In genomic region chr4:25552580-25553271, GRCh38 we compare ENCODE assay signal across 14 cellular contexts.
DNase-seq lines count a peak whose midpoint lies in the region; ATAC-seq, FAIRE-seq and TF ChIP-seq lines count a peak whose summit lies in the region.
"Had no signal": no experiment of that assay in that cellular context is flagged by ENCODE, and none has a peak within 500 bp of the region (broad histone marks: within the 10 kb centered on the region; RNA-seq: fewer than 3 reads in every experiment).

No MANE protein-coding gene starts in this region.

- intact Hi-C loops in right cardiac atrium (cut with DNase I) = no loop called here
- intact Hi-C loops in Right ventricle myocardium superior (cut with DNase I) = no loop called here
- intact Hi-C loops in endothelial cell of umbilical vein (cut with micrococcal nuclease) = loop anchor here (5.0 kb wide), 1 partner anchor 110 kb away; no protein-coding TSS in a partner anchor

- no peak for TF ChIP-seq POLR2A in endothelial cell of umbilical vein (IDR thresholded peaks at IDR 0.05; ENCODE audit: low read depth, low read length)

- FAIRE-seq in endothelial cell of umbilical vein (lab: Jason Lieb, UNC) = no peak
- FAIRE-seq: endometrium had no signal

- H3K36me3 ChIP-seq in endothelial cell of umbilical vein (ENCODE audit: control insufficient read depth in 2 of 2, extremely low read depth in 1 of 2, insufficient read depth in 2 of 2, low read length in 2 of 2) (no peaks in the 10 kb centered on the region), neural progenitor cell (no peaks in the 10 kb centered on the region)

- TF ChIP-seq CTCF in endothelial cell of umbilical vein (IDR thresholded peaks at IDR 0.05; ENCODE audit: extremely low read depth in 1 of 2, insufficient read depth in 1 of 2, low read depth in 1 of 2, low read length in 2 of 2) (no peak), neural progenitor cell (IDR thresholded peaks at IDR 0.05) (no peak), coronary artery (IDR thresholded peaks at IDR 0.05) (no peak)

- H3K4me1 ChIP-seq in right cardiac atrium (ENCODE audit: control insufficient read depth, insufficient read depth, low read length) (no peaks in the 10 kb centered on the region), endothelial cell of umbilical vein (ENCODE audit: control insufficient read depth, extremely low read depth, insufficient read depth, low read length) (no peaks in the 10 kb centered on the region), neural progenitor cell (no peaks in the 10 kb centered on the region)

- DNase-seq in right cardiac atrium (peak in 1 of 3 donors; percentile 43), Right ventricle myocardium superior (no peak), endothelial cell of umbilical vein (ENCODE audit: low read depth, low spot score) (peak; percentile 20), neural progenitor cell (ENCODE audit: low spot score) (no peak), germinal center (ENCODE audit: low spot score) (no peak), coronary artery (ENCODE audit: low spot score) (no peak)
- no peak for DNase-seq in activated naive CD4-positive, alpha-beta T cell treated with anti-CD3 and anti-CD28 coated beads, Interleukin-2, amount 50 U/mL, for 72 hours (ENCODE audit: low spot score in 2 of 2)
- DNase-seq in activated T-cell treated with anti-CD3 and anti-CD28 coated beads, Interleukin-2, amount 50 U/mL, for 72 hours = no peak
- DNase-seq: activated CD4-positive, alpha-beta T cell treated with anti-CD3 and anti-CD28 coated beads, Interleukin-2, amount 10 ng/mL, durations not matched to agents 7 days and 5 days; GDM1; KG1; NCI-H510A had no signal

- H3K9ac ChIP-seq in endothelial cell of umbilical vein (replicated peaks; ENCODE audit: extremely low read depth, insufficient read depth, low read length) = no peak overlapping the region
- no peak overlapping the region for H3K9ac ChIP-seq in neural progenitor cell

- H2AFZ ChIP-seq in endothelial cell of umbilical vein (ENCODE audit: low read depth, low read length) = peak overlapping the region; percentile 21
- H2AFZ ChIP-seq in neural progenitor cell (replicated peaks) = peak overlapping the region; percentile 87

- H3K4me2 ChIP-seq in endothelial cell of umbilical vein (ENCODE audit: insufficient read depth, low read length) (no peak overlapping the region), neural progenitor cell (no peak overlapping the region)

- dilution Hi-C loops in endothelial cell of umbilical vein (cut with MboI; ENCODE audit: extremely low pct_ligation_motif_present, low sequenced_read_pairs) = no loop called here

- ATAC-seq in right cardiac atrium (peak; percentile 54 to 55), Right ventricle myocardium superior (ENCODE audit: poor library complexity) (no peak)
- no peak for ATAC-seq in activated naive CD4-positive, alpha-beta T cell treated with anti-CD3 and anti-CD28 coated beads, Interleukin-2, amount 50 U/mL, for 72 hours
- ATAC-seq in activated T-cell treated with anti-CD3 and anti-CD28 coated beads, Interleukin-2, amount 50 U/mL, for 72 hours (replicated peaks in 1 of 2) = no peak

- H3K9me3 ChIP-seq in right cardiac atrium (ENCODE audit: control insufficient read depth, low read length) = no peaks in the 10 kb centered on the region
- H3K9me3 ChIP-seq in endothelial cell of umbilical vein (replicated peaks; ENCODE audit: control insufficient read depth, insufficient read depth, low read length) = no peaks in the 10 kb centered on the region
- no peaks in the 10 kb centered on the region for H3K9me3 ChIP-seq in neural progenitor cell (ENCODE audit: low read depth)

- no peak overlapping the region for H3K27ac Mint-ChIP-seq in neural progenitor cell
- no peak overlapping the region for H3K27ac Mint-ChIP-seq in activated naive CD4-positive, alpha-beta T cell treated with anti-CD3 and anti-CD28 coated beads, Interleukin-2, amount 50 U/mL, for 72 hours
- no peak overlapping the region for H3K27ac Mint-ChIP-seq in activated T-cell treated with anti-CD3 and anti-CD28 coated beads, Interleukin-2, amount 50 U/mL, for 72 hours
- H3K27ac Mint-ChIP-seq: activated CD4-positive, alpha-beta T cell treated with anti-CD3 and anti-CD28 coated beads, Interleukin-2, amount 10 ng/mL, durations not matched to agents 7 days and 5 days; activated naive CD8-positive, alpha-beta T cell had no signal

- H3K4me3 Mint-ChIP-seq in neural progenitor cell = no peak overlapping the region
- no peak overlapping the region for H3K4me3 Mint-ChIP-seq in activated T-cell treated with anti-CD3 and anti-CD28 coated beads, Interleukin-2, amount 50 U/mL, for 72 hours
- H3K4me3 Mint-ChIP-seq: activated CD4-positive, alpha-beta T cell treated with anti-CD3 and anti-CD28 coated beads, Interleukin-2, amount 10 ng/mL, durations not matched to agents 7 days and 5 days; activated naive CD8-positive, alpha-beta T cell had no signal

- no TSS peak for BruUV-seq in endothelial cell of umbilical vein (replicated peaks; lab: Mats Ljungman, UMichigan)

- no peaks in the 10 kb centered on the region for H3K9me1 ChIP-seq in endothelial cell of umbilical vein (replicated peaks; ENCODE audit: control insufficient read depth, extremely low read depth, insufficient read depth, low read length)

- WGBS in right cardiac atrium = 55% methylated on average over 8 of the region's 8 CpGs

- POLR2A ChIA-PET in endothelial cell of umbilical vein (lab: Charles Lee) = no interaction called here

- no peaks in the 10 kb centered on the region for H3K4me1 Mint-ChIP-seq in neural progenitor cell
- H3K4me1 Mint-ChIP-seq in activated T-cell treated with anti-CD3 and anti-CD28 coated beads, Interleukin-2, amount 50 U/mL, for 72 hours (ENCODE audit: low read depth) = no peaks in the 10 kb centered on the region
- H3K4me1 Mint-ChIP-seq: activated CD4-positive, alpha-beta T cell treated with anti-CD3 and anti-CD28 coated beads, Interleukin-2, amount 10 ng/mL, durations not matched to agents 7 days and 5 days had no signal

- H3K4me3 ChIP-seq in right cardiac atrium (ENCODE audit: low read length) (no peak overlapping the region), endothelial cell of umbilical vein (replicated peaks in 1 of 3; ENCODE audit: insufficient read depth in 1 of 3, low read depth in 1 of 3, low read length in 3 of 3) (no peak overlapping the region), neural progenitor cell (no peak overlapping the region), coronary artery (no peak overlapping the region)

- CTCF ChIA-PET in endothelial cell of umbilical vein (lab: Charles Lee) = interaction anchor here (0.7 to 1.4 kb wide), 5 partner anchors 9 to 165 kb away, joined by 3 to 5 read pairs (median 4); no protein-coding TSS in a partner anchor

- H3K9me3 Mint-ChIP-seq in neural progenitor cell = no peaks in the 10 kb centered on the region
- no peaks in the 10 kb centered on the region for H3K9me3 Mint-ChIP-seq in activated naive CD4-positive, alpha-beta T cell treated with anti-CD3 and anti-CD28 coated beads, Interleukin-2, amount 50 U/mL, for 72 hours
- H3K9me3 Mint-ChIP-seq in activated T-cell treated with anti-CD3 and anti-CD28 coated beads, Interleukin-2, amount 50 U/mL, for 72 hours = no peaks in the 10 kb centered on the region
- H3K9me3 Mint-ChIP-seq: activated CD4-positive, alpha-beta T cell treated with anti-CD3 and anti-CD28 coated beads, Interleukin-2, amount 10 ng/mL, durations not matched to agents 7 days and 5 days had no signal

- H3F3A ChIP-seq in neural progenitor cell (ENCODE audit: low read depth) = peaks cover 3% of the 10 kb centered on the region

- H3K27me3 ChIP-seq in right cardiac atrium (ENCODE audit: control insufficient read depth, insufficient read depth) = no peaks in the 10 kb centered on the region
- H3K27me3 ChIP-seq in endothelial cell of umbilical vein (ENCODE audit: control insufficient read depth in 2 of 2, insufficient read depth in 2 of 2, low read length in 2 of 2) = no peaks in the 10 kb centered on the region
- no peaks in the 10 kb centered on the region for H3K27me3 ChIP-seq in neural progenitor cell

- no peaks in the 10 kb centered on the region for H3K79me2 ChIP-seq in endothelial cell of umbilical vein (ENCODE audit: control insufficient read depth, insufficient read depth, low read length)
- no peaks in the 10 kb centered on the region for H3K79me2 ChIP-seq in neural progenitor cell (ENCODE audit: low read depth)

- H3K27ac ChIP-seq in right cardiac atrium (ENCODE audit: low read length) = no peak overlapping the region
- no peak overlapping the region for H3K27ac ChIP-seq in endothelial cell of umbilical vein (ENCODE audit: insufficient read depth, low read depth, low read length)
- H3K27ac ChIP-seq in neural progenitor cell = no peak overlapping the region
- H3K27ac ChIP-seq in coronary artery = no peak overlapping the region

- H3K36me3 Mint-ChIP-seq in neural progenitor cell = no peaks in the 10 kb centered on the region
- no peaks in the 10 kb centered on the region for H3K36me3 Mint-ChIP-seq in activated naive CD4-positive, alpha-beta T cell treated with anti-CD3 and anti-CD28 coated beads, Interleukin-2, amount 50 U/mL, for 72 hours
- no peaks in the 10 kb centered on the region for H3K36me3 Mint-ChIP-seq in activated T-cell treated with anti-CD3 and anti-CD28 coated beads, Interleukin-2, amount 50 U/mL, for 72 hours (ENCODE audit: insufficient read depth in 2 of 2)
- H3K36me3 Mint-ChIP-seq: activated naive CD8-positive, alpha-beta T cell had no signal

- H4K20me1 ChIP-seq in endothelial cell of umbilical vein (replicated peaks; ENCODE audit: control insufficient read depth, extremely low read depth, insufficient read depth, low read length) = no peaks in the 10 kb centered on the region
- H4K20me1 ChIP-seq in neural progenitor cell (ENCODE audit: low read depth) = no peaks in the 10 kb centered on the region

- peaks cover 6% of the 10 kb centered on the region for H3K27me3 Mint-ChIP-seq in neural progenitor cell (ENCODE audit: insufficient read depth, low read depth)
- no peaks in the 10 kb centered on the region for H3K27me3 Mint-ChIP-seq in activated T-cell treated with anti-CD3 and anti-CD28 coated beads, Interleukin-2, amount 50 U/mL, for 72 hours (ENCODE audit: low read depth)

TF ChIP-seq in endothelial cell of umbilical vein, 7 proteins besides CTCF, POLR2A, EP300 and RAD21:
- no peak for TF ChIP-seq MAX (IDR thresholded peaks at IDR 0.05; ENCODE audit: insufficient read depth, insufficient read length)
TF ChIP-seq in endothelial cell of umbilical vein: peak in this region for 0.

Comparison
In these comparisons a context has a peak if more than half of its experiments do, and no peak if none do; other contexts are left out.
1. ATAC-seq: peak in right cardiac atrium (2 of 2); none in Right ventricle myocardium superior (single experiment), activated naive CD4-positive, alpha-beta T cell treated with anti-CD3 and anti-CD28 coated beads, Interleukin-2, amount 50 U/mL, for 72 hours (0 of 2) and activated T-cell treated with anti-CD3 and anti-CD28 coated beads, Interleukin-2, amount 50 U/mL, for 72 hours (0 of 2).